In genomic region chr19:16457195-16457953, GRCh38 we compare ENCODE assay signal across 8 cellular contexts. TPM values are rescaled to one million over a fixed set of nuclear protein-coding genes. Genes with fewer than 3 reads are reported as not detected.
A peak's percentile ranks its signal among the peaks of the same experiment; 100 is the strongest.
DNase-seq lines count a peak whose midpoint lies in the region; ATAC-seq, FAIRE-seq and TF ChIP-seq lines count a peak whose summit lies in the region.

No MANE protein-coding gene starts in this region.

- peak; percentile 74 for TF ChIP-seq EP300 in Ishikawa (IDR thresholded peaks at IDR 0.05; ENCODE audit: borderline replicate concordance)

- no peaks in the 10 kb centered on the region for H3K27me3 ChIP-seq in BE2C

- no peak for TF ChIP-seq CTCF in BE2C (IDR thresholded peaks at IDR 0.05; ENCODE audit: low read depth, low read length)
- no peak for TF ChIP-seq CTCF in kidney (IDR thresholded peaks at IDR 0.05; ENCODE audit: borderline replicate concordance, extremely low read depth, insufficient read depth)

- intact Hi-C loops in kidney (cut with DNase I) = no loop called here

- H3K4me1 ChIP-seq in BE2C (peaks cover 22% of the 10 kb centered on the region), kidney (ENCODE audit: control insufficient read depth in 1 of 2, insufficient read depth in 1 of 2, low read depth in 1 of 2, low read length in 2 of 2) (peaks cover 38 to 47% of the 10 kb centered on the region in 2 donors)

- peak; percentile 57 for ATAC-seq in stimulated activated naive CD8-positive, alpha-beta T cell treated with anti-CD3 and anti-CD28 coated beads, Interleukin-15, amount 100 ng/mL, for 72 hours
- no peak for ATAC-seq in HG03571 (IDR thresholded peaks at IDR 0.05; ENCODE audit: unreplicated experiment)

- H3K27ac ChIP-seq in kidney (ENCODE audit: low read depth in 2 of 2, low read length in 2 of 2) = peak overlapping the region; percentile 76 to 84

- H3K9me3 ChIP-seq in BE2C = no peaks in the 10 kb centered on the region
- H3K9me3 ChIP-seq in kidney (ENCODE audit: control insufficient read depth in 1 of 2, low read length in 2 of 2) = no peaks in the 10 kb centered on the region

- no peaks in the 10 kb centered on the region for H3K9me3 Mint-ChIP-seq in stimulated activated naive CD8-positive, alpha-beta T cell treated with anti-CD3 and anti-CD28 coated beads, Interleukin-15, amount 100 ng/mL, for 72 hours

- peak; percentile 89 for DNase-seq in BE2C
- peak; percentile 27 for DNase-seq in amniotic epithelial cell (ENCODE audit: low read depth)
- peak; percentile 89 for DNase-seq in kidney
- no peak for DNase-seq in stimulated activated naive CD8-positive, alpha-beta T cell treated with anti-CD3 and anti-CD28 coated beads, Interleukin-15, amount 100 ng/mL, for 72 hours
- DNase-seq in T-helper 9 cell = no peak
- no peak for DNase-seq in iPS-NIHi7 (ENCODE audit: extremely low spot score)

- no peak for FAIRE-seq in kidney (lab: Jason Lieb, UNC)

- no peaks in the 10 kb centered on the region for H3K27me3 Mint-ChIP-seq in stimulated activated naive CD8-positive, alpha-beta T cell treated with anti-CD3 and anti-CD28 coated beads, Interleukin-15, amount 100 ng/mL, for 72 hours

- TF ChIP-seq RAD21 in Ishikawa (IDR thresholded peaks at IDR 0.05; ENCODE audit: low read depth) = no peak

- peak overlapping the region in 1 of 2 donors; percentile 43 for H3K9ac ChIP-seq in kidney (ENCODE audit: low read length in 2 of 2)

- peak overlapping the region; percentile 18 to 72 for H3K4me3 Mint-ChIP-seq in stimulated activated naive CD8-positive, alpha-beta T cell treated with anti-CD3 and anti-CD28 coated beads, Interleukin-15, amount 100 ng/mL, for 72 hours

- H3K36me3 ChIP-seq in BE2C (no peaks in the 10 kb centered on the region; the same call in 1 of the 2 replicates), kidney (ENCODE audit: control insufficient read depth in 1 of 2, insufficient read depth in 2 of 2, low read length in 2 of 2) (no peaks in the 10 kb centered on the region)

- peaks cover 54% of the 10 kb centered on the region for H3K4me1 Mint-ChIP-seq in stimulated activated naive CD8-positive, alpha-beta T cell treated with anti-CD3 and anti-CD28 coated beads, Interleukin-15, amount 100 ng/mL, for 72 hours

- peak overlapping the region; percentile 54 for H3K4me3 ChIP-seq in BE2C (ENCODE audit: low read depth, low read length)
- peak overlapping the region; percentile 14 to 48 for H3K4me3 ChIP-seq in kidney (ENCODE audit: low read length in 2 of 2)

- H3K27ac Mint-ChIP-seq in stimulated activated naive CD8-positive, alpha-beta T cell treated with anti-CD3 and anti-CD28 coated beads, Interleukin-15, amount 100 ng/mL, for 72 hours = peak overlapping the region; percentile 67 to 89

TF ChIP-seq in Ishikawa, 13 proteins besides CTCF, POLR2A, EP300 and RAD21:
- TF ChIP-seq, protein P1, sequence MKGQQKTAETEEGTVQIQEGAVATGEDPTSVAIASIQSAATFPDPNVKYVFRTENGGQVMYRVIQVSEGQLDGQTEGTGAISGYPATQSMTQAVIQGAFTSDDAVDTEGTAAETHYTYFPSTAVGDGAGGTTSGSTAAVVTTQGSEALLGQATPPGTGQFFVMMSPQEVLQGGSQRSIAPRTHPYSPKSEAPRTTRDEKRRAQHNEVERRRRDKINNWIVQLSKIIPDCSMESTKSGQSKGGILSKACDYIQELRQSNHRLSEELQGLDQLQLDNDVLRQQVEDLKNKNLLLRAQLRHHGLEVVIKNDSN (IDR thresholded peaks at IDR 0.05) = no peak
- TF ChIP-seq ZBTB7A (IDR thresholded peaks at IDR 0.05; ENCODE audit: low read depth) = peak; percentile 86; the same call in 1 of the 2 replicates
- TF ChIP-seq TCF12 (IDR thresholded peaks at IDR 0.05; ENCODE audit: low read depth) = peak; percentile 88
- peak; percentile 74; the same call in 1 of the 2 replicates for TF ChIP-seq TEAD4 (IDR thresholded peaks at IDR 0.05)
- peak; percentile 84 for TF ChIP-seq NFIC (IDR thresholded peaks at IDR 0.05)
- TF ChIP-seq CEBPB (IDR thresholded peaks at IDR 0.05) = no peak
- TF ChIP-seq, protein P2, sequence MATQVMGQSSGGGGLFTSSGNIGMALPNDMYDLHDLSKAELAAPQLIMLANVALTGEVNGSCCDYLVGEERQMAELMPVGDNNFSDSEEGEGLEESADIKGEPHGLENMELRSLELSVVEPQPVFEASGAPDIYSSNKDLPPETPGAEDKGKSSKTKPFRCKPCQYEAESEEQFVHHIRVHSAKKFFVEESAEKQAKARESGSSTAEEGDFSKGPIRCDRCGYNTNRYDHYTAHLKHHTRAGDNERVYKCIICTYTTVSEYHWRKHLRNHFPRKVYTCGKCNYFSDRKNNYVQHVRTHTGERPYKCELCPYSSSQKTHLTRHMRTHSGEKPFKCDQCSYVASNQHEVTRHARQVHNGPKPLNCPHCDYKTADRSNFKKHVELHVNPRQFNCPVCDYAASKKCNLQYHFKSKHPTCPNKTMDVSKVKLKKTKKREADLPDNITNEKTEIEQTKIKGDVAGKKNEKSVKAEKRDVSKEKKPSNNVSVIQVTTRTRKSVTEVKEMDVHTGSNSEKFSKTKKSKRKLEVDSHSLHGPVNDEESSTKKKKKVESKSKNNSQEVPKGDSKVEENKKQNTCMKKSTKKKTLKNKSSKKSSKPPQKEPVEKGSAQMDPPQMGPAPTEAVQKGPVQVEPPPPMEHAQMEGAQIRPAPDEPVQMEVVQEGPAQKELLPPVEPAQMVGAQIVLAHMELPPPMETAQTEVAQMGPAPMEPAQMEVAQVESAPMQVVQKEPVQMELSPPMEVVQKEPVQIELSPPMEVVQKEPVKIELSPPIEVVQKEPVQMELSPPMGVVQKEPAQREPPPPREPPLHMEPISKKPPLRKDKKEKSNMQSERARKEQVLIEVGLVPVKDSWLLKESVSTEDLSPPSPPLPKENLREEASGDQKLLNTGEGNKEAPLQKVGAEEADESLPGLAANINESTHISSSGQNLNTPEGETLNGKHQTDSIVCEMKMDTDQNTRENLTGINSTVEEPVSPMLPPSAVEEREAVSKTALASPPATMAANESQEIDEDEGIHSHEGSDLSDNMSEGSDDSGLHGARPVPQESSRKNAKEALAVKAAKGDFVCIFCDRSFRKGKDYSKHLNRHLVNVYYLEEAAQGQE (IDR thresholded peaks at IDR 0.05; ENCODE audit: low read depth) = no peak
- peak; percentile 47; the same call in 1 of the 2 replicates for TF ChIP-seq MAX (IDR thresholded peaks at IDR 0.05)
- TF ChIP-seq EGR1 (IDR thresholded peaks at IDR 0.05) = 0 out of 2 replicates have a peak, but pooled peaks have one; percentile 8
- no peak for TF ChIP-seq TAF1 (IDR thresholded peaks at IDR 0.05; ENCODE audit: low read depth)
- TF ChIP-seq YY1 (IDR thresholded peaks at IDR 0.05; ENCODE audit: low read depth) = peak; percentile 43; the same call in 1 of the 2 replicates
- peak; percentile 74; the same call in 1 of the 2 replicates for TF ChIP-seq FOXM1 (IDR thresholded peaks at IDR 0.05; ENCODE audit: borderline replicate concordance, low read depth)
- no peak for TF ChIP-seq CREB1 (IDR thresholded peaks at IDR 0.05; ENCODE audit: low read depth)

RNA-seq across cellular contexts. Expression of gene EPS15L1, which starts 14.4 kb away (rescaled TPM):
- polyA plus RNA-seq in BE2C (2012; ENCODE audit: insufficient read depth, insufficient read length, low read depth) = 68.7 TPM
- 43.3 TPM for total RNA-seq in kidney
- 34.2 TPM for polyA plus RNA-seq in kidney (ENCODE audit: insufficient read depth, low read depth, low replicate concordance)

RNA-seq across cellular contexts. Expression of gene CALR3, which starts 38.6 kb away (rescaled TPM):
- not detected for polyA plus RNA-seq in BE2C (2012; ENCODE audit: insufficient read depth, insufficient read length, low read depth)
- total RNA-seq in kidney = not detected
- polyA plus RNA-seq in kidney (ENCODE audit: insufficient read depth, low read depth, low replicate concordance) = not detected

RNA-seq across cellular contexts. Expression of gene C19orf44, which starts 38.8 kb away (rescaled TPM):
- polyA plus RNA-seq in BE2C (2012; ENCODE audit: insufficient read depth, insufficient read length, low read depth) = 13.8 TPM
- 8.6 TPM for total RNA-seq in kidney
- 6.2 TPM for polyA plus RNA-seq in kidney (ENCODE audit: insufficient read depth, low read depth, low replicate concordance)

Comparison
In these comparisons a context has a peak if more than half of its experiments do, and no peak if none do; other contexts are left out.
1. DNase-seq: peak in BE2C (single experiment), amniotic epithelial cell (single experiment) and kidney (single experiment); none in stimulated activated naive CD8-positive, alpha-beta T cell treated with anti-CD3 and anti-CD28 coated beads, Interleukin-15, amount 100 ng/mL, for 72 hours (0 of 2), T-helper 9 cell (single experiment) and iPS-NIHi7 (single experiment).